In genomic region chr19:1094978-1095701, GRCh38 we compare ENCODE assay signal across 9 cellular contexts. TPM values are rescaled to one million over a fixed set of nuclear protein-coding genes. Genes with fewer than 3 reads are reported as not detected.
DNase-seq lines count a peak whose midpoint lies in the region; ATAC-seq, FAIRE-seq and TF ChIP-seq lines count a peak whose summit lies in the region.
"Had no signal": no experiment of that assay in that cellular context is flagged by ENCODE, and none has a peak within 500 bp of the region (broad histone marks: within the 10 kb centered on the region; RNA-seq: fewer than 3 reads in every experiment).

Gene POLR2E, minus strand, starts transcription at chr19:1095375. Its CDS starts 60 bp downstream, at chr19:1095315.

- FAIRE-seq in kidney (lab: Jason Lieb, UNC), result peak; percentile 84
- FAIRE-seq: colon had no signal

- H3K36me3 ChIP-seq in kidney (ENCODE audit: control insufficient read depth in 1 of 2, insufficient read depth in 2 of 2, low read length in 2 of 2), result peaks cover 0 to 6% of the 10 kb centered on the region in 2 donors

- peaks cover 6 to 27% of the 10 kb centered on the region in 2 donors for H3K4me1 ChIP-seq in kidney (ENCODE audit: control insufficient read depth in 1 of 2, insufficient read depth in 1 of 2, low read depth in 1 of 2, low read length in 2 of 2)

- TF ChIP-seq CTCF in AG09309 (IDR thresholded peaks at IDR 0.05; ENCODE audit: control insufficient read depth, insufficient read depth, low read depth, low read length, missing control alignments) (no peak), kidney (IDR thresholded peaks at IDR 0.05; ENCODE audit: borderline replicate concordance, extremely low read depth, insufficient read depth) (no peak)

- peak within 1 kb of the TSS; percentile 65 to 84 for H3K9ac ChIP-seq in kidney (ENCODE audit: low read length in 2 of 2)

- ATAC-seq in GM19023 (IDR thresholded peaks at IDR 0.05; ENCODE audit: unreplicated experiment) (peak; percentile 79), HG03342 (IDR thresholded peaks at IDR 0.05; ENCODE audit: unreplicated experiment) (peak; percentile 89)

- H3K4me3 ChIP-seq in AG09309 (ENCODE audit: control insufficient read depth, low read depth, low read length) (peak within 1 kb of the TSS; percentile 69), kidney (ENCODE audit: low read length in 2 of 2) (peak within 1 kb of the TSS; percentile 86 to 88)

- peak; percentile 89 for DNase-seq in AG09309 (ENCODE audit: low read depth)
- DNase-seq in NCI-H446 treated with DMSO at 0.1 percent for 48 hours (lab: John Stamatoyannopoulos, UW), result peak; percentile 98
- peak; percentile 99 for DNase-seq in activated CD4-positive, alpha-beta T cell treated with anti-CD3 and anti-CD28 coated beads for 1 hour
- DNase-seq in cerebellum (ENCODE audit: low spot score), result peak; percentile 99
- DNase-seq in kidney, result peak; percentile 100
- DNase-seq in stimulated activated CD4-positive, alpha-beta T cell treated with anti-CD3 and anti-CD28 coated beads, Interleukin-15, amount 100 ng/mL, for 24 hours, result peak; percentile 97

- no peaks in the 10 kb centered on the region for H3K9me3 ChIP-seq in kidney (ENCODE audit: control insufficient read depth in 1 of 2, low read length in 2 of 2)

- intact Hi-C loops in kidney (cut with DNase I), result no loop called here

- H3K27ac ChIP-seq in kidney (ENCODE audit: low read depth in 2 of 2, low read length in 2 of 2), result peak within 1 kb of the TSS in 1 of 2 donors; percentile 37

RNA-seq across cellular contexts. Expression of gene POLR2E, which starts in this region (rescaled TPM):
- total RNA-seq in cerebellum, result 28.6 TPM
- 158 TPM for total RNA-seq in kidney
- polyA plus RNA-seq in kidney (ENCODE audit: insufficient read depth, low read depth, low replicate concordance), result 189 TPM
